19 cellular contexts compared by ENCODE assay signal in genomic region chr4:79915276-79915675, GRCh38.
"Had no signal": no experiment of that assay in that cellular context is flagged by ENCODE, and none has a peak within 500 bp of the region (broad histone marks: within the 10 kb centered on the region; RNA-seq: fewer than 3 reads in every experiment).

No MANE protein-coding gene starts in this region.

- DNase-seq: cerebellar nuclear complex; effector memory CD4-positive, alpha-beta T cell; esophagus squamous epithelium; head of caudate nucleus; left ventricle myocardium superior; lower lobe of right lung; mucosa of descending colon; naive thymus-derived CD4-positive, alpha-beta T cell; nucleus accumbens; right cardiac atrium; small intestine; stimulated activated CD4-positive, alpha-beta T cell treated with anti-CD3 and anti-CD28 coated beads, Interleukin-15, amount 100 ng/mL, for 24 hours; stimulated activated CD4-positive, alpha-beta T cell treated with anti-CD3 and anti-CD28 coated beads, Interleukin-2, amount 100 ng/mL, for 48 hours; stimulated activated naive B cell treated with anti-CD40 and anti-IgM and Interleukin-4, amounts not matched to agents 10 μg/mL and 1 μg/mL and 100 μg/mL, for 72 hours; upper lobe of right lung; uterus had no signal

- H3K36me3 ChIP-seq: esophagus squamous epithelium, lower lobe of right lung, prostate gland, thoracic aorta, upper lobe of right lung, uterus had no signal

- H3K4me1 ChIP-seq: esophagus squamous epithelium, lower lobe of right lung, prostate gland, tibial nerve, upper lobe of right lung, uterus had no signal

- H3K9me3 ChIP-seq: esophagus squamous epithelium, lower lobe of right lung, mucosa of descending colon, prostate gland, thoracic aorta, tibial nerve, upper lobe of right lung, uterus had no signal

- H3K27me3 ChIP-seq: esophagus squamous epithelium, tibial nerve, upper lobe of right lung, uterus had no signal

- H3K27ac ChIP-seq: lower lobe of right lung, thoracic aorta, tibial nerve, upper lobe of right lung, uterus had no signal

- H3K4me3 ChIP-seq: esophagus squamous epithelium, lower lobe of right lung, mucosa of descending colon, prostate gland, thoracic aorta, tibial nerve, upper lobe of right lung, uterus had no signal
